ENCODE assay signal across 19 cellular contexts in the genomic region with DNA sequence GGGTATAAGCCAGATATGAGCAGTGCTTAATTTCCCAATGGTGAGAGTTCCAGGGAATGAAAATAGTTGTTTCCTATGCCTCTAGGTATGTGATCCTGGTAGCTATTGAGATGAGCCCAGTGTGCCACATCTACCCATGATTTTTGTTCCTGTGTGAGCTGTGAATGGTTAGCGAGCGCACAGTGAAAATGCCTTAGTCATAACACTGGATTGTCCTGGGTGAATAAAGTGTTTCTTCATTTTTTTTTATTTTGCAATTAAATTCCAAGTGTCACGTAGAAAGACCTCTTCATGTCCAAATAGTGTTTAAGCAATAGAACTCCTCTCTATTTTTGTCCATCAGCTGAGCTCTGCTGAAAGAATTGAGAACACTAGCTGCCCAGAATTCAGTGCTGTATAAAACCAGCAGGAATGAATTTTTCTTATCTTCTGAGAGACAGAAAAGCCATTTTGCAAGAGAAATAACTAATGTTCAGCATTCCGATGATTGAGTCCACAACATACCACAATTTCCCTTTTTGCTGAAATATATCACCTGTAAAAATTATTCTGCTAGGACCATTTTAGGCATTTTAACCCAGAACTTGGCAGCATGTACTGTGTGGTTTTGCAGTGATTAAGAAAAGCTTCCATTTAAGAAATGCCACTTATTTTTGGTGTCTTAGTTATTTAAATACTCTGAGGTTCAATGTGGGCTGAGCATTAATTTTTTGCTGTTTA. TPM values are rescaled to one million over a fixed set of nuclear protein-coding genes. Genes with fewer than 3 reads are reported as not detected.
DNase-seq lines count a peak whose midpoint lies in the region; ATAC-seq and TF ChIP-seq lines count a peak whose summit lies in the region.
"Had no signal": no experiment of that assay in that cellular context is flagged by ENCODE, and none has a peak within 500 bp of the region (broad histone marks: within the 10 kb centered on the region; RNA-seq: fewer than 3 reads in every experiment).

No MANE protein-coding gene starts in this region.

- H3K4me1 ChIP-seq in adrenal gland (replicated peaks in 1 of 2) (peaks cover 0 to 21% of the 10 kb centered on the region in 2 donors), esophagus squamous epithelium (peaks cover 0 to 74% (median 0%) of the 10 kb centered on the region in 3 donors), thyroid gland (peaks cover 0 to 34% of the 10 kb centered on the region in 2 donors)

- H3K9me3 ChIP-seq in adrenal gland (replicated peaks in 1 of 3) (no peaks in the 10 kb centered on the region), esophagus squamous epithelium (no peaks in the 10 kb centered on the region), thyroid gland (no peaks in the 10 kb centered on the region)

- H3K36me3 ChIP-seq in adrenal gland (replicated peaks in 1 of 2), result no peaks in the 10 kb centered on the region
- no peaks in the 10 kb centered on the region for H3K36me3 ChIP-seq in esophagus squamous epithelium
- H3K36me3 ChIP-seq in thyroid gland, result no peaks in the 10 kb centered on the region
- H3K36me3 ChIP-seq: BLaER1 treated with 17β-estradiol and CSF1 and Interleukin-3, amounts not matched to agents 10 nM and 100 nM; brain microvascular endothelial cell had no signal

- 31 to 60% (median 41%) methylated on average over 4 of the region's 4 CpGs for WGBS in adrenal gland, 4 donors
- 4 to 47% methylated on average over 4 of the region's 4 CpGs for WGBS in esophagus squamous epithelium, 2 donors
- 58 to 70% methylated on average over 4 of the region's 4 CpGs for WGBS in thyroid gland, 2 donors

- CTCF ChIA-PET in activated naive CD4-positive, alpha-beta T cell treated with anti-CD3 and anti-CD28 coated beads, Interleukin-2, amount 10 ng/mL, durations not matched to agents 7 days and 5 days (lab: Charles Lee), result no interaction called here

- TF ChIP-seq CTCF in adrenal gland (IDR thresholded peaks at IDR 0.05) (no peak), esophagus squamous epithelium (IDR thresholded peaks at IDR 0.05) (no peak), thyroid gland (IDR thresholded peaks at IDR 0.05) (no peak)

- DNase-seq in adrenal gland, result peak in 4 of 7 donors; percentile 11 to 56 (median 29)
- no peak for DNase-seq in esophagus squamous epithelium (lab: John Stamatoyannopoulos, UW)
- DNase-seq in left lobe of liver (ENCODE audit: low spot score), result no peak
- DNase-seq in thyroid gland, result peak; percentile 6 to 12
- no peak for DNase-seq in NCI-H1092 (lab: John Stamatoyannopoulos, UW)
- DNase-seq in activated naive CD4-positive, alpha-beta T cell treated with anti-CD3 and anti-CD28 coated beads, Interleukin-2, amount 10 ng/mL, durations not matched to agents 7 days and 5 days, result no peak
- DNase-seq in NOMO-1 (lab: John Stamatoyannopoulos, UW; ENCODE audit: unreplicated experiment in 2 of 2), result no peak
- DNase-seq in NCI-H146 treated with DMSO at 0.1 percent for 48 hours (lab: John Stamatoyannopoulos, UW; ENCODE audit: unreplicated experiment), result no peak
- DNase-seq: activated CD8-positive, alpha-beta T cell treated with anti-CD3 and anti-CD28 coated beads, Interleukin-2, amount 10 ng/mL, durations not matched to agents 7 days and 5 days; activated effector memory CD4-positive, alpha-beta T cell treated with Interleukin-2 at 50 U/mL for 16 hours; brain microvascular endothelial cell; DND-41; head of caudate nucleus; NCI-H2171 treated with DMSO at 0.1 percent for 48 hours had no signal

- H3K27me3 ChIP-seq in adrenal gland, result no peaks in the 10 kb centered on the region
- no peaks in the 10 kb centered on the region for H3K27me3 ChIP-seq in esophagus squamous epithelium
- H3K27me3 ChIP-seq in thyroid gland, result no peaks in the 10 kb centered on the region
- H3K27me3 ChIP-seq: brain microvascular endothelial cell had no signal

- H3K4me1 Mint-ChIP-seq in activated naive CD4-positive, alpha-beta T cell treated with anti-CD3 and anti-CD28 coated beads, Interleukin-2, amount 10 ng/mL, durations not matched to agents 7 days and 5 days, result no peaks in the 10 kb centered on the region

- no peaks in the 10 kb centered on the region for H3K9me3 Mint-ChIP-seq in activated naive CD4-positive, alpha-beta T cell treated with anti-CD3 and anti-CD28 coated beads, Interleukin-2, amount 10 ng/mL, durations not matched to agents 7 days and 5 days
- H3K9me3 Mint-ChIP-seq: stimulated activated naive CD8-positive, alpha-beta T cell treated with anti-CD3 and anti-CD28 coated beads, Interleukin-15, Interleukin-2, amounts not matched to agents 100 ng/mL and 50 ng/mL, for 24 hours had no signal

- no peak overlapping the region for H3K27ac Mint-ChIP-seq in activated naive CD4-positive, alpha-beta T cell treated with anti-CD3 and anti-CD28 coated beads, Interleukin-2, amount 10 ng/mL, durations not matched to agents 7 days and 5 days
- H3K27ac Mint-ChIP-seq: activated CD8-positive, alpha-beta T cell treated with anti-CD3 and anti-CD28 coated beads, Interleukin-2, amount 10 ng/mL, durations not matched to agents 7 days and 5 days; stimulated activated naive CD8-positive, alpha-beta T cell treated with anti-CD3 and anti-CD28 coated beads, Interleukin-15, Interleukin-2, amounts not matched to agents 100 ng/mL and 50 ng/mL, for 24 hours had no signal

- peak; percentile 42 for ATAC-seq in left lobe of liver
- ATAC-seq: activated CD8-positive, alpha-beta T cell treated with anti-CD3 and anti-CD28 coated beads, Interleukin-2, amount 10 ng/mL, durations not matched to agents 7 days and 5 days had no signal

- H3K27ac ChIP-seq in adrenal gland (peak overlapping the region in 3 of 5 donors; percentile 8 to 69 (median 10)), esophagus squamous epithelium (peak overlapping the region; percentile 46 to 94 (median 66)), thyroid gland (peak overlapping the region in 2 of 3 donors; percentile 14 to 47)
- H3K27ac ChIP-seq: BLaER1 treated with 17β-estradiol and CSF1 and Interleukin-3, amounts not matched to agents 10 nM and 100 nM; brain microvascular endothelial cell; SK-N-MC had no signal

- H3K36me3 Mint-ChIP-seq in activated naive CD4-positive, alpha-beta T cell treated with anti-CD3 and anti-CD28 coated beads, Interleukin-2, amount 10 ng/mL, durations not matched to agents 7 days and 5 days, result no peaks in the 10 kb centered on the region

- H3K4me3 Mint-ChIP-seq in activated naive CD4-positive, alpha-beta T cell treated with anti-CD3 and anti-CD28 coated beads, Interleukin-2, amount 10 ng/mL, durations not matched to agents 7 days and 5 days, result no peak overlapping the region
- H3K4me3 Mint-ChIP-seq: activated CD8-positive, alpha-beta T cell treated with anti-CD3 and anti-CD28 coated beads, Interleukin-2, amount 10 ng/mL, durations not matched to agents 7 days and 5 days; stimulated activated naive CD8-positive, alpha-beta T cell treated with anti-CD3 and anti-CD28 coated beads, Interleukin-15, Interleukin-2, amounts not matched to agents 100 ng/mL and 50 ng/mL, for 24 hours had no signal

- peaks cover 4% of the 10 kb centered on the region for H3K27me3 Mint-ChIP-seq in activated naive CD4-positive, alpha-beta T cell treated with anti-CD3 and anti-CD28 coated beads, Interleukin-2, amount 10 ng/mL, durations not matched to agents 7 days and 5 days

- H3K4me3 ChIP-seq in adrenal gland (no peak overlapping the region), esophagus squamous epithelium (peak overlapping the region in 3 of 4 donors; percentile 10 to 77 (median 72)), thyroid gland (replicated peaks in 1 of 3) (no peak overlapping the region)
- H3K4me3 ChIP-seq: BLaER1 treated with 17β-estradiol and CSF1 and Interleukin-3, amounts not matched to agents 10 nM and 100 nM; lung; SK-N-MC; smooth muscle cell had no signal

- TF ChIP-seq POLR2A in adrenal gland (IDR thresholded peaks at IDR 0.05), result no peak
- peak in 1 of 4 donors; percentile 11 for TF ChIP-seq POLR2A in esophagus squamous epithelium (IDR thresholded peaks at IDR 0.05)
- no peak for TF ChIP-seq POLR2A in thyroid gland (IDR thresholded peaks at IDR 0.05)

- intact Hi-C loops in adrenal gland (cut with DNase I) (no loop called here), esophagus squamous epithelium (cut with DNase I) (no loop called here), thyroid gland (cut with DNase I) (loop anchor here (5.0 kb wide), 1 partner anchor 81 kb away; no protein-coding TSS in a partner anchor)

RNA-seq across cellular contexts. Expression of gene MAOA, which starts 5.6 kb away (rescaled TPM):
- total RNA-seq in adrenal gland (10 to 100 TPM; 27.7 to 93.0 (median 78.4) TPM), esophagus squamous epithelium (100 to 1,000 TPM in 2 of 4 donors, 10 to 100 TPM in 2; 70.3 to 183 (median 128) TPM), left lobe of liver (158 TPM), thyroid gland (100 to 1,000 TPM; 287 to 362 (median 316) TPM)
- polyA plus RNA-seq in adrenal gland, result 10 to 100 TPM; 15.5 to 47.7 (median 23.6) TPM
- total RNA-seq: activated CD8-positive, alpha-beta T cell treated with anti-CD3 and anti-CD28 coated beads, Interleukin-2, amount 10 ng/mL, durations not matched to agents 7 days and 5 days had no signal

Comparison
In these comparisons a context has a peak if more than half of its experiments do, and no peak if none do; other contexts are left out.
1. DNase-seq: peak in adrenal gland (4 of 7) and thyroid gland (2 of 2); none in esophagus squamous epithelium (single experiment), left lobe of liver (single experiment), NCI-H1092 (single experiment), activated naive CD4-positive, alpha-beta T cell treated with anti-CD3 and anti-CD28 coated beads, Interleukin-2, amount 10 ng/mL, durations not matched to agents 7 days and 5 days (single experiment), NOMO-1 (0 of 2) and NCI-H146 treated with DMSO at 0.1 percent for 48 hours (single experiment).
2. H3K27ac ChIP-seq: peak in every context shown above with its lines; median percentile 66 in esophagus squamous epithelium; 30 in thyroid gland; 10 in adrenal gland.
3. H3K4me3 ChIP-seq: peak in esophagus squamous epithelium (3 of 4); none in adrenal gland (0 of 4) and thyroid gland (0 of 3).